Comparison of ENCODE assay signal across 22 cellular contexts in the genomic region with DNA sequence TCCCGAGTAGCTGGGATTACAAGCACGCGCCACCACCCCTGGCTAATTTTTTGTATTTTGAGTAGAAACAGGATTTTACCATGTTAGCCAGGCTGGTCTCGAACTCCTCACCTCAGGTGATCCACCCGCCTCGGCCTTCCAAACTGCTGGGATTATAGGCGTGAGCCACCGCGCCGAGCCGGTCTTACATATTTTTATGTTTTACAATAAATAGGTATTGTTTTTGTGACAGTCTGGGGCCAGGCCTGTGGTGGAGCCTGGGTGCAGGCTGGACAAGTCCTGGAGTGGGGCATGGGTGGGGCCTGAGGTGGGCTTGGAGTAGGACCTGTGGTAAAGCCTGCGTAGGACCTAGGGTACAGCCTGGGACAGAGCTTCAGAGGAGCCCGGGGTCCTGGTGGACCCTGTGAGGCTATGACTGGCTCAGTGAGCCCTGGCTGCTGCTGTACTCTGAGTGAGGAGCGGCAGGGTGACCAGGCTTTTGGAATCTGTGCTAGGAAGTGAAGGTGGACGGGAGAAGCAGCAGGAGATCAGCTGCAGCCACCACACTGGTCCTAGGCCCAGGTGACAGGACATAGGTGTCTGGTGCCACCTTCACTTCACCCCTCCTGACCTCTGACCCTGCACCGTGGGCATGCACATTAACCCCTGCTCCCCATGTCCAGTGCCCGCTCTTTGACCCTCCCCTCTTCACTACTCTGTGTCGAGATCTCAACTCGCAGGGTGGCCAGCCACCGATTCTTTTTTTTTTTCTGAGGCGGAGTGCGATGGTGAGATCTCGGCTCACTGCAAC.
"Had no signal": no experiment of that assay in that cellular context is flagged by ENCODE, and none has a peak within 500 bp of the region (broad histone marks: within the 10 kb centered on the region; RNA-seq: fewer than 3 reads in every experiment).

No MANE protein-coding gene starts in this region.

- ATAC-seq: effector memory CD8-positive, alpha-beta T cell; gastroesophageal sphincter; left colon; left ventricle myocardium superior; mucosa of descending colon; naive thymus-derived CD8-positive, alpha-beta T cell; pancreas; sciatic nerve; stimulated activated naive B cell treated with anti-CD40 and anti-IgM and Interleukin-4, amounts not matched to agents 10 μg/mL and 1 μg/mL and 100 μg/mL, for 72 hours; stimulated activated naive CD8-positive, alpha-beta T cell treated with anti-CD3 and anti-CD28 coated beads, Interleukin-15, amount 100 ng/mL, for 72 hours had no signal

- H3K4me3 Mint-ChIP-seq: central memory CD8-positive, alpha-beta T cell; effector memory CD8-positive, alpha-beta T cell; immature natural killer cell; naive thymus-derived CD8-positive, alpha-beta T cell; stimulated activated naive B cell treated with anti-CD40 and anti-IgM and Interleukin-4, amounts not matched to agents 10 μg/mL and 1 μg/mL and 100 μg/mL, for 72 hours; stimulated activated naive CD8-positive, alpha-beta T cell treated with anti-CD3 and anti-CD28 coated beads, Interleukin-15, amount 100 ng/mL, for 72 hours had no signal

- H3K27me3 Mint-ChIP-seq: central memory CD8-positive, alpha-beta T cell; effector memory CD8-positive, alpha-beta T cell; naive thymus-derived CD8-positive, alpha-beta T cell; stimulated activated naive B cell treated with anti-CD40 and anti-IgM and Interleukin-4, amounts not matched to agents 10 μg/mL and 1 μg/mL and 100 μg/mL, for 72 hours; stimulated activated naive CD8-positive, alpha-beta T cell treated with anti-CD3 and anti-CD28 coated beads, Interleukin-15, amount 100 ng/mL, for 72 hours had no signal

- H3K4me3 ChIP-seq: esophagus squamous epithelium, gastroesophageal sphincter, lung, mucosa of descending colon, pancreas, prostate gland, testis, tibial nerve had no signal

- H3K27me3 ChIP-seq: esophagus squamous epithelium, gastroesophageal sphincter, pancreas, testis, tibial nerve had no signal

- DNase-seq: effector memory CD8-positive, alpha-beta T cell; esophagus squamous epithelium; foreskin fibroblast; immature natural killer cell; left colon; left ventricle myocardium superior; mucosa of descending colon; naive thymus-derived CD8-positive, alpha-beta T cell; nucleus accumbens; pancreas; stimulated activated CD4-positive, alpha-beta T cell treated with anti-CD3 and anti-CD28 coated beads, Interleukin-2, amount 100 ng/mL, for 24 hours; stimulated activated CD4-positive, alpha-beta T cell treated with anti-CD3 and anti-CD28 coated beads, Interleukin-4, amount 100 ng/mL, for 4 hours; stimulated activated naive B cell treated with anti-CD40 and anti-IgM and Interleukin-4, amounts not matched to agents 10 μg/mL and 1 μg/mL and 100 μg/mL, for 72 hours; stimulated activated naive CD8-positive, alpha-beta T cell treated with anti-CD3 and anti-CD28 coated beads, Interleukin-15, amount 100 ng/mL, for 72 hours; testis had no signal

- H3K4me1 ChIP-seq: gastroesophageal sphincter, pancreas, prostate gland, testis, tibial nerve had no signal

- FAIRE-seq: keratinocyte, pancreas had no signal

- H3K9me3 ChIP-seq: esophagus squamous epithelium, gastroesophageal sphincter, mucosa of descending colon, pancreas, prostate gland, testis, tibial nerve had no signal

- H3K36me3 Mint-ChIP-seq: immature natural killer cell; naive thymus-derived CD8-positive, alpha-beta T cell; stimulated activated naive B cell treated with anti-CD40 and anti-IgM and Interleukin-4, amounts not matched to agents 10 μg/mL and 1 μg/mL and 100 μg/mL, for 72 hours had no signal

- H3K27ac Mint-ChIP-seq: effector memory CD8-positive, alpha-beta T cell; immature natural killer cell; naive thymus-derived CD8-positive, alpha-beta T cell; stimulated activated naive B cell treated with anti-CD40 and anti-IgM and Interleukin-4, amounts not matched to agents 10 μg/mL and 1 μg/mL and 100 μg/mL, for 72 hours; stimulated activated naive CD8-positive, alpha-beta T cell treated with anti-CD3 and anti-CD28 coated beads, Interleukin-15, amount 100 ng/mL, for 72 hours had no signal

- H3K36me3 ChIP-seq: esophagus squamous epithelium, gastroesophageal sphincter, pancreas, prostate gland, tibial nerve had no signal

- H3K27ac ChIP-seq: esophagus squamous epithelium, gastroesophageal sphincter, pancreas, prostate gland, testis, tibial nerve had no signal
